In genomic region chr9:85741875-85742629, GRCh38 we compare ENCODE assay signal across 8 cellular contexts. TPM values are rescaled to one million over a fixed set of nuclear protein-coding genes. Genes with fewer than 3 reads are reported as not detected.
DNase-seq lines count a peak whose midpoint lies in the region; TF ChIP-seq lines count a peak whose summit lies in the region.

TSS of gene AGTPBP1 (minus strand) at chr9:85741954. CDS start at chr9:85712533, 29,421 bp downstream.

- H3K27ac Mint-ChIP-seq in neural crest cell (ENCODE audit: unreplicated experiment), result peak within 1 kb of the TSS; percentile 97

- H3K27me3 ChIP-seq in H7 (ENCODE audit: control insufficient read depth, insufficient read depth, low read length), result no peaks in the 10 kb centered on the region
- H3K27me3 ChIP-seq in stomach, result peaks cover 0 to 6% (median 0%) of the 10 kb centered on the region in 3 donors

- DNase-seq in ELF-1 (ENCODE audit: low read depth, low spot score), result peak; percentile 95
- peak; percentile 93 for DNase-seq in H7
- DNase-seq in M059J (ENCODE audit: low read depth), result peak; percentile 90
- peak; percentile 26 for DNase-seq in SHP77 treated with DMSO at 0.1 percent for 48 hours (lab: John Stamatoyannopoulos, UW)
- DNase-seq in activated effector memory CD4-positive, alpha-beta T cell treated with anti-CD3 and anti-CD28 coated beads, Interleukin-2, amount 50 U/mL, for 16 hours, result peak; percentile 99
- DNase-seq in fibroblast of the conjunctiva (ENCODE audit: low read depth), result peak; percentile 82
- DNase-seq in neural crest cell (ENCODE audit: low read depth, low spot score), result peak; percentile 92
- DNase-seq in stomach, result peak; percentile 98

- H3K36me3 Mint-ChIP-seq in neural crest cell (ENCODE audit: low read depth), result no peaks in the 10 kb centered on the region

- no peak for TF ChIP-seq EP300 in stomach (IDR thresholded peaks at IDR 0.05)

- intact Hi-C loops in stomach (cut with DNase I; ENCODE audit: low total_unique reads), result no loop called here

- no peaks in the 10 kb centered on the region for H3K9me3 Mint-ChIP-seq in neural crest cell

- TF ChIP-seq CTCF in neural crest cell (conservative IDR thresholded peaks at IDR 0.05), result peak; percentile 27
- peak in 1 of 7 experiments; percentile 23 for TF ChIP-seq CTCF in stomach (IDR thresholded peaks at IDR 0.05)

- H3K4me3 ChIP-seq in H7 (ENCODE audit: insufficient read depth, low read depth, low read length) (peak within 1 kb of the TSS; percentile 89), stomach (peak within 1 kb of the TSS; percentile 69 to 93 (median 78))

- peaks cover 28% of the 10 kb centered on the region for H3K4me1 Mint-ChIP-seq in neural crest cell

- H3K27ac ChIP-seq in stomach, result peak within 1 kb of the TSS; percentile 87 to 95 (median 94)

- H3K27me3 Mint-ChIP-seq in neural crest cell (ENCODE audit: low read depth), result no peaks in the 10 kb centered on the region

- no peak for TF ChIP-seq POLR2A in stomach (IDR thresholded peaks at IDR 0.05)

- WGBS in stomach, 5 donors, result 0 to 1% (median 1%) methylated on average over 30 to 78 of the region's 78 CpGs

- H3K4me3 Mint-ChIP-seq in neural crest cell, result peak within 1 kb of the TSS; percentile 94

- no peaks in the 10 kb centered on the region for H3K36me3 ChIP-seq in H7 (replicated peaks; ENCODE audit: control insufficient read depth, insufficient read depth, low read length)
- H3K36me3 ChIP-seq in stomach, result no peaks in the 10 kb centered on the region

- no peaks in the 10 kb centered on the region for H3K9me3 ChIP-seq in stomach

- H3K4me1 ChIP-seq in stomach, result peaks cover 0 to 33% (median 18%) of the 10 kb centered on the region in 4 donors

RNA-seq across cellular contexts. Expression of gene AGTPBP1, which starts in this region (rescaled TPM):
- total RNA-seq in H7 (2014; rRNA removed; shearing (Covaris generic)), result 42.6 and 58.6 TPM in 2 replicates
- total RNA-seq in M059J (2014; rRNA removed; shearing (Covaris generic)), result 7.6 and 8.0 TPM in 2 replicates
- 42.4 and 43.0 TPM in 2 replicates for total RNA-seq in neural crest cell
- total RNA-seq in stomach, result 10 to 100 TPM in 4 of 5 donors, 1 to 10 TPM in 1; 5.2 to 46.1 (median 21.4) TPM
- 1 to 10 TPM; 2.9 to 7.2 (median 3.5) TPM for polyA plus RNA-seq in stomach

Comparison
In these comparisons a context has a peak if more than half of its experiments do, and no peak if none do; other contexts are left out.
1. Peak in every context shown above with its lines: DNase-seq, H3K4me3 ChIP-seq and H3K27ac ChIP-seq.
2. DNase-seq: peak in every context shown above with its lines; median percentile 99 in activated effector memory CD4-positive, alpha-beta T cell treated with anti-CD3 and anti-CD28 coated beads, Interleukin-2, amount 50 U/mL, for 16 hours; 98 in stomach; 95 in ELF-1; 93 in H7; 92 in neural crest cell; 90 in M059J; 82 in fibroblast of the conjunctiva; 26 in SHP77 treated with DMSO at 0.1 percent for 48 hours.